ENCODE assay signal across 8 cellular contexts in the genomic region with DNA sequence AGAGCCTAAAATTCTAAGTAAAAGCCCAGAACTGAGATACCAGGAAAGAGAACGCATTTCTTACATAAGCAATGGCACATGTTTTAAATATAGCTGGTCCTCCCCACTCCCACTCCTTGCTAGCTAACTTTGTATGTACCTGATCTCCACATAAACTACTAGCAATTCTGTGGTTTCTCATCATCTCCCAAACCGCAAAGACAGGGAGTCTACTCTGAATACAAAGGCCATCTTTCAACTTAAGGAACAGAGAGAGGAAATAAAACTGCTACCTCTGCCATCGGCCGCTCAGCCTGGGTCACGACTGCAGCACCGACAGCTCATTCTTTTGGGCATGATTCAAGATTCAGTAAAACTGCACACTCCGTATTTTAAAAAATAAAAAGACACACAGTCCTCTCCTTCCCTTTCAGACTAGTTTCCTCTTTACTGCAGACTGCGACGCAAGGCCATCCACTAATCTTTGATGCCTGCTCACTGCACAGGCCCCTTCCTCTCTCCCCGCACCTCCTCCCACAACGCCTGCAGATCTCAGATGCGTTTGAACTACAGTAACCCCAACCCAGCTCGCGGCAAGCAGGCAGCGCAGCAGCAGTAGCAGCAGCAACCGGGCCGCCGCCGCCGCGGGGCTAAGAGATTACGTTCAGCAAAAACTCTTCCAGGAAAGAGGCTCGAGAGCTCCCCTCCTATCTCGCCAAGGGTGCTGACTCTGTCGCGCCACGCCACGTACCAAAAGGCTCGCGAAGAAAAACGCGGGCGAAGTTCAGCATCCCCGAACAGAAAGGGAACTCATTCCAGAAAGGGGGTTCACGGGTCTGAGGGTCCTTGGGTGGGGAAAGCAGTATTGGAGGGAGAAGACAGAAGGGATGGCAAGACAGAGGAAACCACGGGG. TPM values are rescaled to one million over a fixed set of nuclear protein-coding genes. Genes with fewer than 3 reads are reported as not detected.
DNase-seq lines count a peak whose midpoint lies in the region; ATAC-seq and TF ChIP-seq lines count a peak whose summit lies in the region.

No MANE protein-coding gene starts in this region.

- H3K27ac ChIP-seq in AG04450 (ENCODE audit: low read depth, low read length) = peak overlapping the region; percentile 95
- H3K27ac ChIP-seq in cingulate gyrus (ENCODE audit: low read depth, low read length) = peak overlapping the region; percentile 82

- CTCF ChIA-PET in AG04450 (lab: Charles Lee) = interaction anchor here (0.5 to 3.5 kb wide), 5 partner anchors 14 to 52 kb away, joined by 3 to 27 read pairs (median 3); no protein-coding TSS in a partner anchor

- no peaks in the 10 kb centered on the region for H3K27me3 ChIP-seq in AG04450 (ENCODE audit: control insufficient read depth, insufficient read depth, low read length)

- no peaks in the 10 kb centered on the region for H3K9me3 ChIP-seq in AG04450 (ENCODE audit: control insufficient read depth, insufficient read depth, low read length)

- H3K4me3 ChIP-seq in AG04450 (ENCODE audit: low read depth, low read length) = peak overlapping the region; percentile 85

- no peak for TF ChIP-seq CTCF in AG04450 (IDR thresholded peaks at IDR 0.05; ENCODE audit: low read depth, low read length)

- peak; percentile 52 for ATAC-seq in GM18870 (IDR thresholded peaks at IDR 0.05; ENCODE audit: unreplicated experiment)
- ATAC-seq in HG03108 (IDR thresholded peaks at IDR 0.05; ENCODE audit: unreplicated experiment) = peak; percentile 44

- peak; percentile 51 for DNase-seq in AG04450 (ENCODE audit: low read depth, low spot score)
- DNase-seq in NCI-H510A (lab: John Stamatoyannopoulos, UW) = peak; percentile 39
- peak; percentile 89 for DNase-seq in activated CD4-positive, alpha-beta T cell treated with anti-CD3 and anti-CD28 coated beads for 48 hours
- peak; percentile 93 for DNase-seq in left kidney (ENCODE audit: low read depth, low spot score)
- peak; percentile 87 for DNase-seq in stimulated activated CD4-positive, alpha-beta T cell treated with anti-CD3 and anti-CD28 coated beads, Interleukin-1b, Interleukin-23, amount 100 ng/mL, for 48 hours

- POLR2A ChIA-PET in AG04450 (lab: Yijun Ruan, JAX) = interaction anchor here (0.7 to 1.0 kb wide), 4 partner anchors 17 to 104 kb away, joined by 3 to 4 read pairs (median 4); no protein-coding TSS in a partner anchor

RNA-seq across cellular contexts. Expression of a gene that starts 1.5 kb away (rescaled TPM):
- 66.3 and 80.2 TPM in 2 replicates for polyA plus RNA-seq in AG04450 (2011; rRNA removed)
- polyA minus RNA-seq in AG04450 (2011; rRNA and poly(A)+ RNA removed) = 42.8 and 56.3 TPM in 2 replicates

RNA-seq across cellular contexts. Expression of a gene that starts 55.2 kb away (rescaled TPM):
- 25.0 and 34.4 TPM in 2 replicates for polyA plus RNA-seq in AG04450 (2011; rRNA removed)
- 3.9 and 7.3 TPM in 2 replicates for polyA minus RNA-seq in AG04450 (2011; rRNA and poly(A)+ RNA removed)

Comparison
In these comparisons a context has a peak if more than half of its experiments do, and no peak if none do; other contexts are left out.
1. Peak in every context shown above with its lines: DNase-seq, ATAC-seq, H3K4me3 ChIP-seq and H3K27ac ChIP-seq.
2. DNase-seq: peak in every context shown above with its lines; median percentile 93 in left kidney; 89 in activated CD4-positive, alpha-beta T cell treated with anti-CD3 and anti-CD28 coated beads for 48 hours; 87 in stimulated activated CD4-positive, alpha-beta T cell treated with anti-CD3 and anti-CD28 coated beads, Interleukin-1b, Interleukin-23, amount 100 ng/mL, for 48 hours; 51 in AG04450; 39 in NCI-H510A.